In the genomic region with DNA sequence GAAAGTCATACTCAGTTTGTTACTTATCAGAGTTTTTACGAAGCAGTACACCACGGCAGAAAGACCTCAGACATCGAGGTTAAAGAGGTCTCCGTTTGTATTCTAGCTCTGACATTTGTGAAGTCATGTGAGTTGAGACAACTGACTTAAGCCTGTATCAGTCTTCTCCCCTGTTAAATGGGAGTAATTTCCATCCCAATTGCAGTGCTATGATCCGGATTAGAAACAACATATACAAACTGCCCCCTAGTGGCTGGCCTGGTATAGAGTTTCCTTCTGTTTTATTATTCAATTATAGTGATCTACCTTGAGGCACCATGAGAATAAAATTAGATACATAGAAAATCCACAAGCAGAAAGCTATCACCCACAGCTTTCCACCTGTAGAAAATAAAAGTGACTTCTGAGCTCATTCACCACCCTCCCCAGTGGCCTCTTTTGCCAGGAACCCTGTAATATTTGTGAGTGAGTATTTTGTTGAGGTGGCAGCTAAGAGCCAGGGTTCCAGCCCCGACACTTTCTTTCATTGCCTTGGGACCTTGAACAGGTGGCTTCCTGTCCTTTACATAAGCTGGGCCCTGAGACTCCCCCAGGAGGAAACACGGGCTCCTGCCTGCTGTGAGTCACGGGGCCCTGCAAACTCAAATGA, we compare ENCODE assay signal across 8 cellular contexts.
A peak's percentile ranks its signal among the peaks of the same experiment; 100 is the strongest.
DNase-seq lines count a peak whose midpoint lies in the region; ATAC-seq and TF ChIP-seq lines count a peak whose summit lies in the region.

No MANE protein-coding gene starts in this region.

- no peaks in the 10 kb centered on the region for H3K4me1 Mint-ChIP-seq in immature natural killer cell

- CTCF ChIA-PET in RWPE1 (lab: Yijun Ruan, JAX): interaction anchor here (0.6 to 1.1 kb wide), 3 partner anchors 19 to 602 kb away, joined by 3 to 4 read pairs (median 3); no protein-coding TSS in a partner anchor

- TF ChIP-seq CTCF in AG10803 (conservative IDR thresholded peaks at IDR 0.05; ENCODE audit: low read length) (peak; percentile 53), GM13976 (IDR thresholded peaks at IDR 0.05; ENCODE audit: borderline replicate concordance, control extremely low read depth, extremely low read depth, insufficient read depth, missing control alignments) (no peak), RWPE1 (conservative IDR thresholded peaks at IDR 0.05; ENCODE audit: low read depth) (no peak)

- DNase-seq in AG10803 (ENCODE audit: low read depth) (peak; percentile 5), GM13976 (ENCODE audit: low spot score) (peak; percentile 49), SHP77 treated with DMSO at 0.1 percent for 48 hours (lab: John Stamatoyannopoulos, UW) (peak; percentile 12), iPS-NIHi11 (ENCODE audit: low spot score) (peak; percentile 60), retina (no peak), RWPE1 (ENCODE audit: low spot score) (no peak), immature natural killer cell (no peak)

- H3K36me3 Mint-ChIP-seq in immature natural killer cell: no peaks in the 10 kb centered on the region

- in situ Hi-C loops in GM13976 (cut with MboI; ENCODE audit: low sequenced_read_pairs, unreplicated experiment): no loop called here

- H3K27ac Mint-ChIP-seq in immature natural killer cell: no peak overlapping the region

- ATAC-seq in HG03439 (IDR thresholded peaks at IDR 0.05; ENCODE audit: unreplicated experiment): no peak

- H3K27ac ChIP-seq in RWPE1: no peak overlapping the region

- no peak overlapping the region for H3K4me3 Mint-ChIP-seq in immature natural killer cell

- no peak overlapping the region for H3K4me3 ChIP-seq in AG10803 (ENCODE audit: low read length)

- H3K9me3 Mint-ChIP-seq in immature natural killer cell: no peaks in the 10 kb centered on the region

- peaks cover 0 to 3% (median 3%) of the 10 kb centered on the region in 3 donors for H3K27me3 Mint-ChIP-seq in immature natural killer cell (ENCODE audit: low read depth in 3 of 3)

- POLR2A ChIA-PET in RWPE1 (lab: Yijun Ruan, JAX; ENCODE audit: low non-redundant PET): no interaction called here

Comparison
In these comparisons a context has a peak if more than half of its experiments do, and no peak if none do; other contexts are left out.
1. DNase-seq: peak in AG10803 (single experiment), GM13976 (single experiment), SHP77 treated with DMSO at 0.1 percent for 48 hours (single experiment) and iPS-NIHi11 (single experiment); none in retina (single experiment), RWPE1 (single experiment) and immature natural killer cell (0 of 3).